5 cellular contexts compared by ENCODE assay signal in genomic region chrY:25639852-25640251, GRCh38. TPM values are rescaled to one million over a fixed set of nuclear protein-coding genes. Genes with fewer than 3 reads are reported as not detected.
"Had no signal": no experiment of that assay in that cellular context is flagged by ENCODE, and none has a peak within 500 bp of the region (broad histone marks: within the 10 kb centered on the region; RNA-seq: fewer than 3 reads in every experiment).

No MANE protein-coding gene starts in this region.

RNA-seq across cellular contexts. Expression of gene CDY1, which starts 17.9 kb away (rescaled TPM):
- total RNA-seq: HepG2, HT-29, HT1080, IMR-90, K562 had no signal
